8 cellular contexts compared by ENCODE assay signal in genomic region chr7:100874577-100875355, GRCh38. TPM values are rescaled to one million over a fixed set of nuclear protein-coding genes. Genes with fewer than 3 reads are reported as not detected.
A peak's percentile ranks its signal among the peaks of the same experiment; 100 is the strongest.
DNase-seq lines count a peak whose midpoint lies in the region; ATAC-seq and TF ChIP-seq lines count a peak whose summit lies in the region.

TSS of gene SRRT (plus strand) at chr7:100875103. CDS start at chr7:100875591, 488 bp downstream.

- intact Hi-C loops in cardiac septum (cut with DNase I), result loop anchor here (5.0 kb wide), 1 partner anchor 167 kb away; the partner anchor contains the start of gene POP7

- peak within 1 kb of the TSS; percentile 94 for H3K4me3 ChIP-seq in GM12875 (ENCODE audit: low read depth, low read length)

- H3K36me3 Mint-ChIP-seq in T-cell (peaks cover 21% of the 10 kb centered on the region), type B pancreatic cell (peaks cover 43% of the 10 kb centered on the region)

- TF ChIP-seq CTCF in GM12875 (IDR thresholded peaks at IDR 0.05; ENCODE audit: borderline replicate concordance, insufficient read depth, low read depth, low read length), result 0 out of 2 replicates have a peak, but pooled peaks have one; percentile 15
- peak; percentile 69 for TF ChIP-seq CTCF in type B pancreatic cell (conservative IDR thresholded peaks at IDR 0.05)

- CTCF ChIA-PET in T-cell (lab: Charles Lee), result interaction anchor here in 1 of 2 donors (1.0 to 2.4 kb wide), 6 partner anchors 12 to 203 kb away, joined by 3 to 13 read pairs (median 6); partner anchors contain the start of genes POP7, SLC12A9 and UFSP1

- H3K27ac ChIP-seq in adipose tissue (ENCODE audit: low read depth, low read length), result peak within 1 kb of the TSS; percentile 86

- peak within 1 kb of the TSS; percentile 92 to 98 (median 98) for H3K4me3 Mint-ChIP-seq in T-cell
- H3K4me3 Mint-ChIP-seq in type B pancreatic cell, result peak within 1 kb of the TSS; percentile 99

- peaks cover 48 to 55% (median 53%) of the 10 kb centered on the region in 3 donors for H3K4me1 Mint-ChIP-seq in T-cell
- H3K4me1 Mint-ChIP-seq in type B pancreatic cell (ENCODE audit: unreplicated experiment), result peaks cover 35% of the 10 kb centered on the region

- POLR2A ChIA-PET in T-cell (lab: Charles Lee), result interaction anchor here (0.6 to 1.8 kb wide), 6 partner anchors 10 to 239 kb away, joined by 3 to 21 read pairs (median 7); partner anchors contain the start of gene UFSP1 (in 2 of the 2)

- WGBS in adipose tissue, 3 donors, result 1 to 3% (median 2%) methylated on average over 60 to 79 of the region's 79 CpGs

- ATAC-seq in HG02798 (IDR thresholded peaks at IDR 0.05; ENCODE audit: poor library complexity, unreplicated experiment) (peak; percentile 96), T-cell (replicated peaks in 1 of 4) (peak; percentile 95 to 98 (median 96))

- H3K27ac Mint-ChIP-seq in T-cell (peak within 1 kb of the TSS; percentile 95 to 98), type B pancreatic cell (peak within 1 kb of the TSS; percentile 99)

- H3K9me3 Mint-ChIP-seq in T-cell (no peaks in the 10 kb centered on the region), type B pancreatic cell (no peaks in the 10 kb centered on the region)

- H3K27me3 Mint-ChIP-seq in T-cell (no peaks in the 10 kb centered on the region), type B pancreatic cell (no peaks in the 10 kb centered on the region)

- DNase-seq in NCI-H1436 treated with DMSO at 0.1 percent for 48 hours (lab: John Stamatoyannopoulos, UW) (peak; percentile 87), T-cell (peak; percentile 95 to 99 (median 98)), cardiac septum (ENCODE audit: low spot score) (peak; percentile 99), pons (ENCODE audit: low spot score) (peak; percentile 99), type B pancreatic cell (ENCODE audit: extremely low spot score, unreplicated experiment) (peak; percentile 98)

RNA-seq across cellular contexts. Expression of gene SRRT, which starts in this region (rescaled TPM):
- total RNA-seq in T-cell, result 100 to 1,000 TPM; 224 to 308 (median 243) TPM
- polyA plus RNA-seq in adipose tissue, result 10 to 100 TPM; 47.0 to 74.9 (median 57.4) TPM
- 62.9 TPM for total RNA-seq in cardiac septum
- total RNA-seq in type B pancreatic cell (ENCODE audit: low replicate concordance), result 168 and 239 TPM in 2 replicates

Comparison
In these comparisons a context has a peak if more than half of its experiments do, and no peak if none do; other contexts are left out.
1. Peak in every context shown above with its lines: DNase-seq, ATAC-seq, H3K4me3 ChIP-seq and H3K27ac ChIP-seq.